Comparison of ENCODE assay signal across 8 cellular contexts in the genomic region with DNA sequence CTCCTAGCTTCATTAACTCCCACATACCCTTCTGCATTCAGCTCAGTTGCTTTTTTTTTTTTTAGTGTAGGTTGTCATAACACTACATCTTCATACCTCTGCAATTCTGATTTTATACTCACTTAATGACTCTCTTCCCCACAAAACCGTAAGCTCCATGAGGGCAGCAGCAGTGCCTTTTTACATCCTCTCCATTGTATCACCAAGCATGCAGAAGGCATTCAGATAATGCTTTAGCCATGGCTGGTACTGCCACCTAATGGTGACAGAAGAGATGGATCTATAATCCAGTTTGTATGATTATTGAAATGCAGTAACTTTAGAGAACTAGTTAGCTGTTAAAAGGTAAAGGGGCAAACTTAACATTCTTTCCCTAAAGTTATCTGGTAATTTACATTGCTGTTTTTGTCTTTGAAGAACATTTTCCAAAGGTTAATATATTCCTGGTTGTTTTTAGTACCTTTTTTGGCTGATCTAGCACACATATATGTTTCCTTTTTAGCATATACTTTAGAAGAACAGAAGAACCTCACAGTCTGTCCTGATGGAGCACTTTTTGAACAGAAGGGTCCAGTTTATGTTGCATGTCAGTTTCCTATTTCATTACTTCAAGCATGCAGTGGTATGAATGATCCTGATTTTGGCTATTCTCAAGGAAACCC. TPM values are rescaled to one million over a fixed set of nuclear protein-coding genes. Genes with fewer than 3 reads are reported as not detected.
DNase-seq lines count a peak whose midpoint lies in the region; ATAC-seq and TF ChIP-seq lines count a peak whose summit lies in the region.

No MANE protein-coding gene starts in this region.

- no peaks in the 10 kb centered on the region for H3K27me3 ChIP-seq in H7 (ENCODE audit: control insufficient read depth, insufficient read depth, low read length)
- H3K27me3 ChIP-seq in osteoblast (ENCODE audit: insufficient read depth, low read length): no peaks in the 10 kb centered on the region

- no peaks in the 10 kb centered on the region for H3K4me1 ChIP-seq in osteoblast (ENCODE audit: insufficient read depth, low read length)

- ATAC-seq in HG03025 (IDR thresholded peaks at IDR 0.05; ENCODE audit: low FRiP score, unreplicated experiment): no peak
- no peak for ATAC-seq in GM21423 (IDR thresholded peaks at IDR 0.05; ENCODE audit: unreplicated experiment)

- H3K27ac Mint-ChIP-seq in activated CD4-positive, alpha-beta T cell treated with anti-CD3 and anti-CD28 coated beads, Interleukin-2, amount 10 ng/mL, durations not matched to agents 24 days and 14 days: peak overlapping the region; percentile 12

- no peak overlapping the region for H2AFZ ChIP-seq in osteoblast (ENCODE audit: low read length)

- peaks cover 6% of the 10 kb centered on the region for H3K4me1 Mint-ChIP-seq in activated CD4-positive, alpha-beta T cell treated with anti-CD3 and anti-CD28 coated beads, Interleukin-2, amount 10 ng/mL, durations not matched to agents 24 days and 14 days

- H3K4me3 Mint-ChIP-seq in activated CD4-positive, alpha-beta T cell treated with anti-CD3 and anti-CD28 coated beads, Interleukin-2, amount 10 ng/mL, durations not matched to agents 24 days and 14 days: no peak overlapping the region

- H3K9me3 ChIP-seq in osteoblast (ENCODE audit: low read depth, low read length): no peaks in the 10 kb centered on the region

- peaks cover 6% of the 10 kb centered on the region for H3K9me3 Mint-ChIP-seq in activated CD4-positive, alpha-beta T cell treated with anti-CD3 and anti-CD28 coated beads, Interleukin-2, amount 10 ng/mL, durations not matched to agents 24 days and 14 days

- H3K36me3 ChIP-seq in H7 (replicated peaks; ENCODE audit: control insufficient read depth, insufficient read depth, low read length): peaks cover 31% of the 10 kb centered on the region
- H3K36me3 ChIP-seq in osteoblast (ENCODE audit: insufficient read depth, low read length): peaks cover 23% of the 10 kb centered on the region

- H3K79me2 ChIP-seq in osteoblast (ENCODE audit: insufficient read depth, low read length): peaks cover 2% of the 10 kb centered on the region

- H4K20me1 ChIP-seq in osteoblast (ENCODE audit: insufficient read depth, low read length): no peaks in the 10 kb centered on the region

- intact Hi-C loops in activated CD4-positive, alpha-beta T cell treated with anti-CD3 and anti-CD28 coated beads, Interleukin-2, amount 10 ng/mL, durations not matched to agents 24 days and 14 days (cut with micrococcal nuclease): loop anchor here (1.0 to 10.0 kb wide), 3 partner anchors 38 to 338 kb away; a partner anchor contains a TSS

- H3K27ac ChIP-seq in osteoblast (ENCODE audit: low read depth, low read length): no peak overlapping the region

- no peaks in the 10 kb centered on the region for H3K27me3 Mint-ChIP-seq in activated CD4-positive, alpha-beta T cell treated with anti-CD3 and anti-CD28 coated beads, Interleukin-2, amount 10 ng/mL, durations not matched to agents 24 days and 14 days

- DNase-seq in EH (ENCODE audit: low read depth) (peak; percentile 68), H7 (peak; percentile 66), NCI-H2227 (lab: John Stamatoyannopoulos, UW; ENCODE audit: unreplicated experiment) (peak; percentile 59), fibroblast of gingiva (ENCODE audit: low read depth) (peak; percentile 63), osteoblast (ENCODE audit: insufficient read length, low spot score, missing footprints) (no peak)
- peak; percentile 86 for DNase-seq in activated CD4-positive, alpha-beta T cell treated with anti-CD3 and anti-CD28 coated beads, Interleukin-2, amount 10 ng/mL, durations not matched to agents 24 days and 14 days

- peak; percentile 79 for TF ChIP-seq CTCF in osteoblast (IDR thresholded peaks at IDR 0.05; ENCODE audit: extremely low read depth, low read depth, low read length)

- H3K4me2 ChIP-seq in osteoblast (ENCODE audit: insufficient read depth, low read length): no peak overlapping the region

- no peak overlapping the region for H3K4me3 ChIP-seq in H7 (ENCODE audit: insufficient read depth, low read depth, low read length)
- no peak overlapping the region for H3K4me3 ChIP-seq in osteoblast (ENCODE audit: insufficient read depth, low read length)

- peaks cover 64% of the 10 kb centered on the region for H3K36me3 Mint-ChIP-seq in activated CD4-positive, alpha-beta T cell treated with anti-CD3 and anti-CD28 coated beads, Interleukin-2, amount 10 ng/mL, durations not matched to agents 24 days and 14 days (ENCODE audit: low read depth)

RNA-seq across cellular contexts. Expression of a gene that starts 36.8 kb away (rescaled TPM):
- total RNA-seq in H7 (2014; rRNA removed; shearing (Covaris generic)): 78.6 and 100 TPM in 2 replicates
- total RNA-seq in activated CD4-positive, alpha-beta T cell treated with anti-CD3 and anti-CD28 coated beads, Interleukin-2, amount 10 ng/mL, durations not matched to agents 24 days and 14 days: 223 and 224 TPM in 2 replicates
- total RNA-seq in osteoblast: 37.3 and 46.6 TPM in 2 replicates
